In the genomic region with DNA sequence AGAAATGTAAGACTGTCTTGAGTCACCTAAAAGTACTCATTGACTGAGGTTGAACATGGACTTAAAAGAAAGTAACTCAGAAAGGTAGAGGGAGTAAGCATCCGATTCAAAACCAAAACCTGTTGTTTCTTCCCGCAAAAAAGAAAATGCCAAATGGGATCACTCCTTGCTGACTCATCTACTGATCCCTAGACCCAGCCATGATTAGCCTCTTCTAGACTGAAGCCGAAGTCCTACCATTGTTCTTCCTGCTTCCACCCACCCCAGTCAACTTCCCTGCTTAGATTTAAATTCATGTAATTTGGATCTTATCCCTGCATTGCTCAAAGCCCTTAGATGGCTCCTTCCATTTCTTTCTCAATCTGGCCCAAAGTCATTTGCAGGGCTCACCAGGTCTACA, we compare ENCODE assay signal across 2 cellular contexts.
TF ChIP-seq lines count a peak whose summit lies in the region.

No MANE protein-coding gene starts in this region.

TF ChIP-seq in IMR-90, 13 proteins besides CTCF, POLR2A, EP300 and RAD21 (continued from another document):
- TF ChIP-seq USF2 (IDR thresholded peaks at IDR 0.05; ENCODE audit: low read depth, low read length): no peak
- no peak for TF ChIP-seq RFX5 (IDR thresholded peaks at IDR 0.05; ENCODE audit: low read depth, low read length)
- no peak for TF ChIP-seq CEBPB (IDR thresholded peaks at IDR 0.05; ENCODE audit: low read depth, low read length)
- no peak for TF ChIP-seq NFE2L2 (IDR thresholded peaks at IDR 0.05; ENCODE audit: low read depth, low read length)
- no peak for TF ChIP-seq MAFK (IDR thresholded peaks at IDR 0.05; ENCODE audit: low read depth, low read length)
- TF ChIP-seq MAZ (IDR thresholded peaks at IDR 0.05; ENCODE audit: borderline replicate concordance, low read depth, low read length): no peak
- TF ChIP-seq RCOR1 (IDR thresholded peaks at IDR 0.05; ENCODE audit: insufficient replicate concordance, low read length): no peak
- no peak for TF ChIP-seq MXI1 (IDR thresholded peaks at IDR 0.05; ENCODE audit: borderline replicate concordance, low read depth, low read length)
- no peak for TF ChIP-seq CHD1 (IDR thresholded peaks at IDR 0.05; ENCODE audit: low read depth, low read length)
- no peak for TF ChIP-seq BHLHE40 (IDR thresholded peaks at IDR 0.05; ENCODE audit: low read depth, low read length)
- no peak for TF ChIP-seq SMC3 (IDR thresholded peaks at IDR 0.05; ENCODE audit: low read depth, low read length)

TF ChIP-seq in GM23338, 12 proteins besides CTCF, POLR2A, EP300 and RAD21 (continued from another document):
- TF ChIP-seq, protein P1, sequence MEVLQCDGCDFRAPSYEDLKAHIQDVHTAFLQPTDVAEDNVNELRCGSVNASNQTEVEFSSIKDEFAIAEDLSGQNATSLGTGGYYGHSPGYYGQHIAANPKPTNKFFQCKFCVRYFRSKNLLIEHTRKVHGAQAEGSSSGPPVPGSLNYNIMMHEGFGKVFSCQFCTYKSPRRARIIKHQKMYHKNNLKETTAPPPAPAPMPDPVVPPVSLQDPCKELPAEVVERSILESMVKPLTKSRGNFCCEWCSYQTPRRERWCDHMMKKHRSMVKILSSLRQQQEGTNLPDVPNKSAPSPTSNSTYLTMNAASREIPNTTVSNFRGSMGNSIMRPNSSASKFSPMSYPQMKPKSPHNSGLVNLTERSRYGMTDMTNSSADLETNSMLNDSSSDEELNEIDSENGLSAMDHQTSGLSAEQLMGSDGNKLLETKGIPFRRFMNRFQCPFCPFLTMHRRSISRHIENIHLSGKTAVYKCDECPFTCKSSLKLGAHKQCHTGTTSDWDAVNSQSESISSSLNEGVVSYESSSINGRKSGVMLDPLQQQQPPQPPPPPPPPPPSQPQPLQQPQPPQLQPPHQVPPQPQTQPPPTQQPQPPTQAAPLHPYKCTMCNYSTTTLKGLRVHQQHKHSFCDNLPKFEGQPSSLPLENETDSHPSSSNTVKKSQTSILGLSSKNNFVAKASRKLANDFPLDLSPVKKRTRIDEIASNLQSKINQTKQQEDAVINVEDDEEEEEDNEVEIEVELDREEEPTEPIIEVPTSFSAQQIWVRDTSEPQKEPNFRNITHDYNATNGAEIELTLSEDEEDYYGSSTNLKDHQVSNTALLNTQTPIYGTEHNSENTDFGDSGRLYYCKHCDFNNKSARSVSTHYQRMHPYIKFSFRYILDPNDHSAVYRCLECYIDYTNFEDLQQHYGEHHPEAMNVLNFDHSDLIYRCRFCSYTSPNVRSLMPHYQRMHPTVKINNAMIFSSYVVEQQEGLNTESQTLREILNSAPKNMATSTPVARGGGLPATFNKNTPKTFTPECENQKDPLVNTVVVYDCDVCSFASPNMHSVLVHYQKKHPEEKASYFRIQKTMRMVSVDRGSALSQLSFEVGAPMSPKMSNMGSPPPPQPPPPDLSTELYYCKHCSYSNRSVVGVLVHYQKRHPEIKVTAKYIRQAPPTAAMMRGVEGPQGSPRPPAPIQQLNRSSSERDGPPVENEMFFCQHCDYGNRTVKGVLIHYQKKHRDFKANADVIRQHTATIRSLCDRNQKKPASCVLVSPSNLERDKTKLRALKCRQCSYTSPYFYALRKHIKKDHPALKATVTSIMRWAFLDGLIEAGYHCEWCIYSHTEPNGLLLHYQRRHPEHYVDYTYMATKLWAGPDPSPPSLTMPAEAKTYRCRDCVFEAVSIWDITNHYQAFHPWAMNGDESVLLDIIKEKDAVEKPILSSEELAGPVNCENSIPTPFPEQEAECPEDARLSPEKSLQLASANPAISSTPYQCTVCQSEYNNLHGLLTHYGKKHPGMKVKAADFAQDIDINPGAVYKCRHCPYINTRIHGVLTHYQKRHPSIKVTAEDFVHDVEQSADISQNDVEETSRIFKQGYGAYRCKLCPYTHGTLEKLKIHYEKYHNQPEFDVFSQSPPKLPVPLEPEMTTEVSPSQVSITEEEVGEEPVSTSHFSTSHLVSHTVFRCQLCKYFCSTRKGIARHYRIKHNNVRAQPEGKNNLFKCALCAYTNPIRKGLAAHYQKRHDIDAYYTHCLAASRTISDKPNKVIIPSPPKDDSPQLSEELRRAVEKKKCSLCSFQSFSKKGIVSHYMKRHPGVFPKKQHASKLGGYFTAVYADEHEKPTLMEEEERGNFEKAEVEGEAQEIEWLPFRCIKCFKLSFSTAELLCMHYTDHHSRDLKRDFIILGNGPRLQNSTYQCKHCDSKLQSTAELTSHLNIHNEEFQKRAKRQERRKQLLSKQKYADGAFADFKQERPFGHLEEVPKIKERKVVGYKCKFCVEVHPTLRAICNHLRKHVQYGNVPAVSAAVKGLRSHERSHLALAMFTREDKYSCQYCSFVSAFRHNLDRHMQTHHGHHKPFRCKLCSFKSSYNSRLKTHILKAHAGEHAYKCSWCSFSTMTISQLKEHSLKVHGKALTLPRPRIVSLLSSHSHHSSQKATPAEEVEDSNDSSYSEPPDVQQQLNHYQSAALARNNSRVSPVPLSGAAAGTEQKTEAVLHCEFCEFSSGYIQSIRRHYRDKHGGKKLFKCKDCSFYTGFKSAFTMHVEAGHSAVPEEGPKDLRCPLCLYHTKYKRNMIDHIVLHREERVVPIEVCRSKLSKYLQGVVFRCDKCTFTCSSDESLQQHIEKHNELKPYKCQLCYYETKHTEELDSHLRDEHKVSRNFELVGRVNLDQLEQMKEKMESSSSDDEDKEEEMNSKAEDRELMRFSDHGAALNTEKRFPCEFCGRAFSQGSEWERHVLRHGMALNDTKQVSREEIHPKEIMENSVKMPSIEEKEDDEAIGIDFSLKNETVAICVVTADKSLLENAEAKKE (CRISPR knock-in tag; IDR thresholded peaks at IDR 0.05): no peak
- no peak for TF ChIP-seq REST (IDR thresholded peaks at IDR 0.05; ENCODE audit: unreplicated experiment)
- no peak for TF ChIP-seq POLR2AphosphoS5 (IDR thresholded peaks at IDR 0.05; ENCODE audit: low read depth)
- TF ChIP-seq JUNB (IDR thresholded peaks at IDR 0.05; ENCODE audit: unreplicated experiment): no peak
- TF ChIP-seq ZNF331 (CRISPR knock-in tag; IDR thresholded peaks at IDR 0.05; ENCODE audit: low read depth): no peak
TF ChIP-seq in GM23338: peak in this region for 0.
